In genomic region chr3:123737168-123737567, GRCh38 we compare ENCODE assay signal across 1 cellular context.
TF ChIP-seq lines count a peak whose summit lies in the region.

No MANE protein-coding gene starts in this region.

TF ChIP-seq in H1, 55 proteins besides CTCF, POLR2A, EP300 and RAD21:
- no peak for TF ChIP-seq KDM5A (IDR thresholded peaks at IDR 0.05; ENCODE audit: low read length)
- TF ChIP-seq RNF2 (IDR thresholded peaks at IDR 0.05; ENCODE audit: borderline replicate concordance, low read depth, low read length, missing control alignments, poor library complexity, severe bottlenecking): no peak
- no peak for TF ChIP-seq NANOG (IDR thresholded peaks at IDR 0.05; ENCODE audit: insufficient read depth, low read depth, low read length, poor library complexity, severe bottlenecking)
- no peak for TF ChIP-seq ATF2 (IDR thresholded peaks at IDR 0.05; ENCODE audit: low read length)
- no peak for TF ChIP-seq JUN (IDR thresholded peaks at IDR 0.05; ENCODE audit: low read depth, low read length)
- TF ChIP-seq CBX5 (IDR thresholded peaks at IDR 0.05; ENCODE audit: low read depth, low read length): no peak
- no peak for TF ChIP-seq CREB1 (IDR thresholded peaks at IDR 0.05)
- TF ChIP-seq USF2 (IDR thresholded peaks at IDR 0.05; ENCODE audit: low read length): no peak
- TF ChIP-seq CHD1 (IDR thresholded peaks at IDR 0.05; ENCODE audit: low read depth, low read length): no peak
- TF ChIP-seq YY1 (IDR thresholded peaks at IDR 0.05; ENCODE audit: low read depth, low read length): no peak
- no peak for TF ChIP-seq GABPA (IDR thresholded peaks at IDR 0.05; ENCODE audit: borderline replicate concordance, insufficient read depth, low read length)
- TF ChIP-seq ATF3 (IDR thresholded peaks at IDR 0.05; ENCODE audit: insufficient read depth, low read depth, low read length): no peak
- TF ChIP-seq PHF8 (conservative IDR thresholded peaks at IDR 0.05; ENCODE audit: low read depth, low read length): no peak
